ENCODE assay signal across 10 cellular contexts in genomic region chr4:15651682-15652081, GRCh38. TPM values are rescaled to one million over a fixed set of nuclear protein-coding genes. Genes with fewer than 3 reads are reported as not detected.
DNase-seq lines count a peak whose midpoint lies in the region; ATAC-seq and TF ChIP-seq lines count a peak whose summit lies in the region.
"Had no signal": no experiment of that assay in that cellular context is flagged by ENCODE, and none has a peak within 500 bp of the region (broad histone marks: within the 10 kb centered on the region; RNA-seq: fewer than 3 reads in every experiment).

No MANE protein-coding gene starts in this region.

- intact Hi-C loops in naive thymus-derived CD4-positive, alpha-beta T cell (cut with micrococcal nuclease): loop anchor here (2.0 to 10.0 kb wide), 10 partner anchors 104 to 1995 kb away; partner anchors contain the start of genes CD38 (in 1 of the 2) and TAPT1 (in 1 of the 2)

- no peak overlapping the region for H3K9ac ChIP-seq in BLaER1

- peak overlapping the region; percentile 98 for H3K27ac Mint-ChIP-seq in chondrocyte (ENCODE audit: unreplicated experiment)
- H3K27ac Mint-ChIP-seq in naive thymus-derived CD4-positive, alpha-beta T cell: peak overlapping the region in 7 of 9 donors; percentile 5 to 83 (median 51)

- H3K27me3 ChIP-seq in BLaER1: no peaks in the 10 kb centered on the region
- no peaks in the 10 kb centered on the region for H3K27me3 ChIP-seq in naive thymus-derived CD4-positive, alpha-beta T cell (ENCODE audit: control insufficient read depth in 2 of 2, insufficient read depth in 2 of 2, low read length in 2 of 2)
- no peaks in the 10 kb centered on the region for H3K27me3 ChIP-seq in effector memory CD4-positive, alpha-beta T cell (replicated peaks; ENCODE audit: control insufficient read depth, insufficient read depth, low read length, poor library complexity, severe bottlenecking)

- H3K4me1 ChIP-seq in BLaER1: peaks cover 51% of the 10 kb centered on the region
- peaks cover 36 to 52% of the 10 kb centered on the region in 2 donors for H3K4me1 ChIP-seq in naive thymus-derived CD4-positive, alpha-beta T cell (ENCODE audit: control insufficient read depth in 2 of 2, insufficient read depth in 2 of 2, low read length in 2 of 2)
- H3K4me1 ChIP-seq in effector memory CD4-positive, alpha-beta T cell (ENCODE audit: control insufficient read depth, insufficient read depth, low read length, poor library complexity, severe bottlenecking): peaks cover 47% of the 10 kb centered on the region

- H3K4me2 ChIP-seq in BLaER1: peak overlapping the region; percentile 83

- H3K9me3 ChIP-seq in BLaER1: no peaks in the 10 kb centered on the region; the same call in 1 of the 2 replicates
- H3K9me3 ChIP-seq in naive thymus-derived CD4-positive, alpha-beta T cell (ENCODE audit: control insufficient read depth in 2 of 3, low read length in 3 of 3): no peaks in the 10 kb centered on the region
- H3K9me3 ChIP-seq in effector memory CD4-positive, alpha-beta T cell (ENCODE audit: control insufficient read depth, low read length): no peaks in the 10 kb centered on the region

- no peak overlapping the region for H3K27ac ChIP-seq in BLaER1
- peak overlapping the region; percentile 47 for H3K27ac ChIP-seq in naive thymus-derived CD4-positive, alpha-beta T cell (ENCODE audit: low read depth, low read length)
- H3K27ac ChIP-seq in effector memory CD4-positive, alpha-beta T cell (ENCODE audit: insufficient read depth, low read length, poor library complexity, severe bottlenecking): no peak overlapping the region
- no peak overlapping the region for H3K27ac ChIP-seq in RWPE1

- peaks cover 8% of the 10 kb centered on the region; the same call in 1 of the 2 replicates for H3K36me3 ChIP-seq in BLaER1
- H3K36me3 ChIP-seq in naive thymus-derived CD4-positive, alpha-beta T cell (ENCODE audit: control insufficient read depth in 2 of 3, insufficient read depth in 3 of 3, low read length in 3 of 3): peaks cover 0 to 3% (median 0%) of the 10 kb centered on the region in 3 experiments
- no peaks in the 10 kb centered on the region for H3K36me3 ChIP-seq in effector memory CD4-positive, alpha-beta T cell (ENCODE audit: control insufficient read depth, insufficient read depth, low read length)

- POLR2A ChIA-PET in naive thymus-derived CD4-positive, alpha-beta T cell (lab: Charles Lee): interaction anchor here (1.5 kb wide), 1 partner anchor 649 kb away, joined by 4 read pairs; no protein-coding TSS in a partner anchor
- POLR2A ChIA-PET in RWPE1 (lab: Yijun Ruan, JAX; ENCODE audit: low non-redundant PET): no interaction called here

- H3K36me3 Mint-ChIP-seq in chondrocyte (ENCODE audit: low read depth): no peaks in the 10 kb centered on the region
- peaks cover 0 to 3% (median 0%) of the 10 kb centered on the region in 5 donors for H3K36me3 Mint-ChIP-seq in naive thymus-derived CD4-positive, alpha-beta T cell

- peaks cover 79% of the 10 kb centered on the region for H4K20me1 ChIP-seq in BLaER1

- no peaks in the 10 kb centered on the region for H3K27me3 Mint-ChIP-seq in chondrocyte (ENCODE audit: low read depth)
- H3K27me3 Mint-ChIP-seq in naive thymus-derived CD4-positive, alpha-beta T cell: peaks cover 0 to 2% (median 0%) of the 10 kb centered on the region in 5 donors

- no peak for ATAC-seq in naive thymus-derived CD4-positive, alpha-beta T cell

- DNase-seq in LHCN-M2 (ENCODE audit: low read depth) (peak; percentile 20), chondrocyte (ENCODE audit: low spot score) (no peak), RWPE1 (ENCODE audit: low spot score) (no peak), NCI-H446 treated with DMSO at 0.1 percent for 48 hours (lab: John Stamatoyannopoulos, UW) (no peak), HT-29 (ENCODE audit: low spot score) (no peak)
- DNase-seq in naive thymus-derived CD4-positive, alpha-beta T cell: peak in 4 of 9 donors; percentile 13 to 31 (median 26)
- DNase-seq in effector memory CD4-positive, alpha-beta T cell: no peak
- DNase-seq: activated CD4-positive, alpha-beta T cell treated with anti-CD3 and anti-CD28 coated beads for 4 hours; NCI-H2081 treated with DMSO at 0.1 percent for 48 hours had no signal

- no peak for TF ChIP-seq CTCF in chondrocyte (IDR thresholded peaks at IDR 0.05)
- no peak for TF ChIP-seq CTCF in RWPE1 (conservative IDR thresholded peaks at IDR 0.05; ENCODE audit: low read depth)

- CTCF ChIA-PET in naive thymus-derived CD4-positive, alpha-beta T cell (lab: Charles Lee): interaction anchor here (0.6 to 1.1 kb wide), 6 partner anchors 9 to 554 kb away, joined by 3 to 5 read pairs (median 3); no protein-coding TSS in a partner anchor
- CTCF ChIA-PET in RWPE1 (lab: Yijun Ruan, JAX): interaction anchor here (0.9 kb wide), 1 partner anchor 305 kb away, joined by 3 read pairs; no protein-coding TSS in a partner anchor

- H3K4me3 Mint-ChIP-seq in chondrocyte (ENCODE audit: unreplicated experiment): peak overlapping the region; percentile 51
- H3K4me3 Mint-ChIP-seq in naive thymus-derived CD4-positive, alpha-beta T cell: peak overlapping the region; percentile 26 to 96 (median 50)

- H3K9me3 Mint-ChIP-seq in chondrocyte (ENCODE audit: low read depth): no peaks in the 10 kb centered on the region
- H3K9me3 Mint-ChIP-seq in naive thymus-derived CD4-positive, alpha-beta T cell: peaks cover 0 to 4% (median 0%) of the 10 kb centered on the region in 11 donors

- peak overlapping the region; percentile 32; the same call in 1 of the 2 replicates for H3K4me3 ChIP-seq in BLaER1
- H3K4me3 ChIP-seq in naive thymus-derived CD4-positive, alpha-beta T cell (ENCODE audit: low read length): no peak overlapping the region
- no peak overlapping the region for H3K4me3 ChIP-seq in effector memory CD4-positive, alpha-beta T cell (ENCODE audit: insufficient read depth, low read depth, low read length, poor library complexity, severe bottlenecking)

- peaks cover 58% of the 10 kb centered on the region for H3K4me1 Mint-ChIP-seq in chondrocyte (ENCODE audit: low read depth)
- H3K4me1 Mint-ChIP-seq in naive thymus-derived CD4-positive, alpha-beta T cell: peaks cover 39 to 78% (median 67%) of the 10 kb centered on the region in 7 donors

RNA-seq across cellular contexts. Expression of gene FBXL5, which starts 3.5 kb away (rescaled TPM):
- total RNA-seq in LHCN-M2 (2014; rRNA removed) (165 and 167 TPM in 2 replicates), chondrocyte (54.4 to 110 TPM (median 56.9 TPM) in 3 replicates)
- 65.0 TPM for polyA plus RNA-seq in LHCN-M2 (2012)
- total RNA-seq in naive thymus-derived CD4-positive, alpha-beta T cell: 100 to 1,000 TPM in 1 of 5 experiments, 10 to 100 TPM in 4; 39.1 to 107 (median 57.4) TPM
- polyA plus RNA-seq in naive thymus-derived CD4-positive, alpha-beta T cell: 100 to 1,000 TPM; 123 to 127 TPM
- total RNA-seq in HT-29 (2014; rRNA removed; shearing (Covaris generic)): 31.0 and 41.4 TPM in 2 replicates

RNA-seq across cellular contexts. Expression of gene FAM200B, which starts 29.9 kb away (rescaled TPM):
- total RNA-seq in LHCN-M2 (2014; rRNA removed) (53.0 and 59.3 TPM in 2 replicates), chondrocyte (26.0 to 33.0 TPM (median 31.8 TPM) in 3 replicates)
- 96.7 TPM for polyA plus RNA-seq in LHCN-M2 (2012)
- total RNA-seq in naive thymus-derived CD4-positive, alpha-beta T cell: 10 to 100 TPM; 10.6 to 42.8 (median 27.4) TPM
- 10 to 100 TPM; 54.8 to 91.6 TPM for polyA plus RNA-seq in naive thymus-derived CD4-positive, alpha-beta T cell
- 8.2 and 11.2 TPM in 2 replicates for total RNA-seq in HT-29 (2014; rRNA removed; shearing (Covaris generic))

RNA-seq across cellular contexts. Expression of gene BST1, which starts 51.2 kb away (rescaled TPM):
- total RNA-seq in LHCN-M2 (2014; rRNA removed): 1.0 and 2.2 TPM in 2 replicates
- 6.0 TPM for polyA plus RNA-seq in LHCN-M2 (2012)
- total RNA-seq in chondrocyte: 0.45 TPM in 1 of 3 replicates, not detected in the others
- total RNA-seq in naive thymus-derived CD4-positive, alpha-beta T cell: 10 to 100 TPM in 1 of 5 experiments, 1 to 10 TPM in 2, under 1 TPM in 2; 0.65 to 41.8 (median 1.1) TPM
- under 1 TPM; 0.45 to 0.89 TPM for polyA plus RNA-seq in naive thymus-derived CD4-positive, alpha-beta T cell
- total RNA-seq in HT-29 (2014; rRNA removed; shearing (Covaris generic)): not detected in 2 replicates
